Comparison of ENCODE assay signal across 1 cellular context in genomic region chr1:58650141-58650540, GRCh38.
TF ChIP-seq lines count a peak whose summit lies in the region.

No MANE protein-coding gene starts in this region.

TF ChIP-seq in WTC11, 78 proteins besides CTCF, POLR2A, EP300 and RAD21 (continued from another document):
- TF ChIP-seq, protein P1, sequence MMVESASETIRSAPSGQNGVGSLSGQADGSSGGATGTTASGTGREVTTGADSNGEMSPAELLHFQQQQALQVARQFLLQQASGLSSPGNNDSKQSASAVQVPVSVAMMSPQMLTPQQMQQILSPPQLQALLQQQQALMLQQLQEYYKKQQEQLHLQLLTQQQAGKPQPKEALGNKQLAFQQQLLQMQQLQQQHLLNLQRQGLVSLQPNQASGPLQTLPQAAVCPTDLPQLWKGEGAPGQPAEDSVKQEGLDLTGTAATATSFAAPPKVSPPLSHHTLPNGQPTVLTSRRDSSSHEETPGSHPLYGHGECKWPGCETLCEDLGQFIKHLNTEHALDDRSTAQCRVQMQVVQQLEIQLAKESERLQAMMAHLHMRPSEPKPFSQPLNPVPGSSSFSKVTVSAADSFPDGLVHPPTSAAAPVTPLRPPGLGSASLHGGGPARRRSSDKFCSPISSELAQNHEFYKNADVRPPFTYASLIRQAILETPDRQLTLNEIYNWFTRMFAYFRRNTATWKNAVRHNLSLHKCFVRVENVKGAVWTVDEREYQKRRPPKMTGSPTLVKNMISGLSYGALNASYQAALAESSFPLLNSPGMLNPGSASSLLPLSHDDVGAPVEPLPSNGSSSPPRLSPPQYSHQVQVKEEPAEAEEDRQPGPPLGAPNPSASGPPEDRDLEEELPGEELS (CRISPR knock-in tag; IDR thresholded peaks at IDR 0.05), result no peak
- no peak for TF ChIP-seq NR2C2 (CRISPR knock-in tag; IDR thresholded peaks at IDR 0.05)
- TF ChIP-seq SMAD4 (CRISPR knock-in tag; IDR thresholded peaks at IDR 0.05), result no peak
- TF ChIP-seq, protein P2, sequence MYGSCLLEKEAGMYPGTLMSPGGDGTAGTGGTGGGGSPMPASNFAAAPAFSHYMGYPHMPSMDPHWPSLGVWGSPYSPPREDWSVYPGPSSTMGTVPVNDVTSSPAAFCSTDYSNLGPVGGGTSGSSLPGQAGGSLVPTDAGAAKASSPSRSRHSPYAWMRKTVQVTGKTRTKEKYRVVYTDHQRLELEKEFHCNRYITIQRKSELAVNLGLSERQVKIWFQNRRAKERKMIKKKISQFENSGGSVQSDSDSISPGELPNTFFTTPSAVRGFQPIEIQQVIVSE (CRISPR knock-in tag; IDR thresholded peaks at IDR 0.05; ENCODE audit: borderline replicate concordance), result no peak
- no peak for TF ChIP-seq SMAD3 (CRISPR knock-in tag; IDR thresholded peaks at IDR 0.05; ENCODE audit: borderline replicate concordance)
